Comparison of ENCODE assay signal across 2 cellular contexts in the genomic region with DNA sequence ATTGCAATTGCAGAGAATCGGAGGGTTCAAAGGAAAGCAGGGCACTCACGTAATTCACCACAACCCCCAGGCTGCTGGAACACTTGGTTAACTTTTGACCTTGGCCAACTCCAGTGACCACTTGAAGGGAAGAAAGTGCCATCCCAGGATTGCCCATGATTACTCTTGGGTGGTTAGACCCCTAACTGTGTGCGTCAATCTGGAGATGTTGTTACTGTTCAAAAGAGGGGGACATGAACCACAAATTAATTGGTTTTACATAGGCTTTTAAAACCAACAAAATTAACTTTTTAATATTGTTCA.
TF ChIP-seq lines count a peak whose summit lies in the region.

No MANE protein-coding gene starts in this region.

TF ChIP-seq in HepG2, 621 proteins besides CTCF, POLR2A, EP300 and RAD21:
- TF ChIP-seq RARA (CRISPR knock-in tag; IDR thresholded peaks at IDR 0.05) (0 out of 2 replicates have a peak, but pooled peaks have one; percentile 6), SNAI1 (CRISPR knock-in tag; IDR thresholded peaks at IDR 0.05; ENCODE audit: borderline replicate concordance) (0 out of 2 replicates have a peak, but pooled peaks have one; percentile 1), ZNF644 (CRISPR knock-in tag; IDR thresholded peaks at IDR 0.05; ENCODE audit: low read depth) (peak; percentile 80), ZZZ3 (CRISPR knock-in tag; IDR thresholded peaks at IDR 0.05; ENCODE audit: borderline replicate concordance) (no peak)
- TF ChIP-seq, protein P1, sequence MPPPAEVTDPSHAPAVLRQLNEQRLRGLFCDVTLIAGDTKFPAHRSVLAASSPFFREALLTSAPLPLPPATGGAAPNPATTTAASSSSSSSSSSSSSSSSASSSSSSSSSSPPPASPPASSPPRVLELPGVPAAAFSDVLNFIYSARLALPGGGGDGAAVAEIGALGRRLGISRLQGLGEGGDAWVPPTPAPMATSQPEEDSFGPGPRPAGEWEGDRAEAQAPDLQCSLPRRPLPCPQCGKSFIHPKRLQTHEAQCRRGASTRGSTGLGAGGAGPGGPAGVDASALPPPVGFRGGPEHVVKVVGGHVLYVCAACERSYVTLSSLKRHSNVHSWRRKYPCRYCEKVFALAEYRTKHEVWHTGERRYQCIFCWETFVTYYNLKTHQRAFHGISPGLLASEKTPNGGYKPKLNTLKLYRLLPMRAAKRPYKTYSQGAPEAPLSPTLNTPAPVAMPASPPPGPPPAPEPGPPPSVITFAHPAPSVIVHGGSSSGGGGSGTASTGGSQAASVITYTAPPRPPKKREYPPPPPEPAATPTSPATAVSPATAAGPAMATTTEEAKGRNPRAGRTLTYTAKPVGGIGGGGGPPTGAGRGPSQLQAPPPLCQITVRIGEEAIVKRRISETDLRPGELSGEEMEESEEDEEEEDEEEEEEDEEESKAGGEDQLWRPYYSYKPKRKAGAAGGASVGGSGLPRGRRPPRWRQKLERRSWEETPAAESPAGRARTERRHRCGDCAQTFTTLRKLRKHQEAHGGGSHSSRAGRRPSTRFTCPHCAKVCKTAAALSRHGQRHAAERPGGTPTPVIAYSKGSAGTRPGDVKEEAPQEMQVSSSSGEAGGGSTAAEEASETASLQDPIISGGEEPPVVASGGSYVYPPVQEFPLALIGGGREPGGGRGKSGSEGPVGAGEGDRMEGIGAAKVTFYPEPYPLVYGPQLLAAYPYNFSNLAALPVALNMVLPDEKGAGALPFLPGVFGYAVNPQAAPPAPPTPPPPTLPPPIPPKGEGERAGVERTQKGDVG (CRISPR knock-in tag; IDR thresholded peaks at IDR 0.05; ENCODE audit: borderline replicate concordance): no peak
TF ChIP-seq in HepG2: peak in this region for 3.

TF ChIP-seq in IMR-90, 13 proteins besides CTCF, POLR2A, EP300 and RAD21:
- TF ChIP-seq MXI1 (IDR thresholded peaks at IDR 0.05; ENCODE audit: borderline replicate concordance, low read depth, low read length) (no peak), MAZ (IDR thresholded peaks at IDR 0.05; ENCODE audit: borderline replicate concordance, low read depth, low read length) (no peak), SMC3 (IDR thresholded peaks at IDR 0.05; ENCODE audit: low read depth, low read length) (no peak), RCOR1 (IDR thresholded peaks at IDR 0.05; ENCODE audit: insufficient replicate concordance, low read length) (no peak), CHD1 (IDR thresholded peaks at IDR 0.05; ENCODE audit: low read depth, low read length) (no peak), MAFK (IDR thresholded peaks at IDR 0.05; ENCODE audit: low read depth, low read length) (no peak), RFX5 (IDR thresholded peaks at IDR 0.05; ENCODE audit: low read depth, low read length) (no peak), CEBPB (IDR thresholded peaks at IDR 0.05; ENCODE audit: low read depth, low read length) (no peak)
- TF ChIP-seq, protein P2, sequence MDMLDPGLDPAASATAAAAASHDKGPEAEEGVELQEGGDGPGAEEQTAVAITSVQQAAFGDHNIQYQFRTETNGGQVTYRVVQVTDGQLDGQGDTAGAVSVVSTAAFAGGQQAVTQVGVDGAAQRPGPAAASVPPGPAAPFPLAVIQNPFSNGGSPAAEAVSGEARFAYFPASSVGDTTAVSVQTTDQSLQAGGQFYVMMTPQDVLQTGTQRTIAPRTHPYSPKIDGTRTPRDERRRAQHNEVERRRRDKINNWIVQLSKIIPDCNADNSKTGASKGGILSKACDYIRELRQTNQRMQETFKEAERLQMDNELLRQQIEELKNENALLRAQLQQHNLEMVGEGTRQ (IDR thresholded peaks at IDR 0.05; ENCODE audit: low read depth, low read length): no peak
TF ChIP-seq in IMR-90: peak in this region for 0.
